10 cellular contexts compared by ENCODE assay signal in the genomic region with DNA sequence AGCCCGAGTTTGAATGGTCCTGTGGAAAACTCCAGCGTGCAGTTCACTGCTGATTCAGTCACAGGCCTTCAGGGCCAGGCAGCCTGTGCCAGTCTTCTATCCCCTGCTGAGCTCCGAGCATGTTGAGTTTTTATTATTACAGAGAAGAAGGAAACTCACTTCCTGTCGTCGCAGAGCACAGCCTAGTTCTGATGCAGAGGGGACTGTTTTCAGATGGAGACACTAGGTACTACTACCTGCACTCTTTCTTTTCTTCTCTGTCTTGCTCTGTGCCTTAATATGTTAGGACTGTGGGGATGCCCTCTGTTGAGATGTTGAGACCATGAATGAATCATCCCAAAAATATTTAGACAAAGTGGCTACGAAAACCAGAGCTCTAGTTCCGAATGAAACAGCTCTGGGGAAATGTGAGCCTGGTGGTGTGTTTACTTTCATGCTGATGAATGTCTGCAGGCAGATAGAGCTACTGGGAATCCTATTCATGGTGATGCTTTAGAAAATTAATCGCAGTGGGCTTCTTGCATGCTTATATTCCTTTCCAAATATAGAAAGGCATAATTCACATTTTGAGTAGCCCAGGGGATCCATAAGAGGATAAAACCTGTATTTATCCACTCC. TPM values are rescaled to one million over a fixed set of nuclear protein-coding genes. Genes with fewer than 3 reads are reported as not detected.
DNase-seq lines count a peak whose midpoint lies in the region; ATAC-seq lines count a peak whose summit lies in the region.
"Had no signal": no experiment of that assay in that cellular context is flagged by ENCODE, and none has a peak within 500 bp of the region (broad histone marks: within the 10 kb centered on the region; RNA-seq: fewer than 3 reads in every experiment).

No MANE protein-coding gene starts in this region.

- H3K4me1 Mint-ChIP-seq in activated T-cell treated with anti-CD3 and anti-CD28 coated beads, Interleukin-2, amount 50 U/mL, for 24 hours (ENCODE audit: low read depth), result peaks cover 31% of the 10 kb centered on the region

- no peak for ATAC-seq in HG02884 (IDR thresholded peaks at IDR 0.05; ENCODE audit: unreplicated experiment)
- no peak for ATAC-seq in HG02981 (IDR thresholded peaks at IDR 0.05; ENCODE audit: unreplicated experiment)
- ATAC-seq: left lobe of liver had no signal

- no peaks in the 10 kb centered on the region for H3K9me3 Mint-ChIP-seq in activated T-cell treated with anti-CD3 and anti-CD28 coated beads, Interleukin-2, amount 50 U/mL, for 24 hours

- H3K4me3 Mint-ChIP-seq in activated T-cell treated with anti-CD3 and anti-CD28 coated beads, Interleukin-2, amount 50 U/mL, for 24 hours, result no peak overlapping the region

- no peaks in the 10 kb centered on the region for H3K27me3 Mint-ChIP-seq in activated T-cell treated with anti-CD3 and anti-CD28 coated beads, Interleukin-2, amount 50 U/mL, for 24 hours

- H3K27ac Mint-ChIP-seq in activated T-cell treated with anti-CD3 and anti-CD28 coated beads, Interleukin-2, amount 50 U/mL, for 24 hours, result peak overlapping the region; percentile 60

- no peak for DNase-seq in activated T-cell treated with anti-CD3 and anti-CD28 coated beads, Interleukin-2, amount 50 U/mL, for 24 hours
- DNase-seq in activated T-cell treated with anti-CD3 and anti-CD28 coated beads for 4 hours (no peak), SK-N-MC (ENCODE audit: low read depth, low spot score) (peak; percentile 42), foreskin melanocyte (peak; percentile 46), OCI-M1 (lab: John Stamatoyannopoulos, UW) (no peak), HT-29 (ENCODE audit: low spot score) (no peak)

- peaks cover 17% of the 10 kb centered on the region; the same call in 1 of the 2 replicates for H3K36me3 ChIP-seq in SK-N-MC (ENCODE audit: insufficient read depth, low read length)

- no peaks in the 10 kb centered on the region for H3K9me3 ChIP-seq in SK-N-MC (ENCODE audit: low read depth, low read length)
- H3K9me3 ChIP-seq: BLaER1 treated with 17β-estradiol and CSF1 and Interleukin-3, amounts not matched to agents 10 nM and 100 nM had no signal

- H3K36me3 Mint-ChIP-seq in activated T-cell treated with anti-CD3 and anti-CD28 coated beads, Interleukin-2, amount 50 U/mL, for 24 hours (ENCODE audit: low read depth), result peaks cover 39% of the 10 kb centered on the region

- peak overlapping the region; percentile 12 for H3K9ac ChIP-seq in SK-N-MC (ENCODE audit: insufficient read length)
- H3K9ac ChIP-seq: BLaER1 treated with 17β-estradiol and CSF1 and Interleukin-3, amounts not matched to agents 10 nM and 100 nM had no signal

- peak overlapping the region; percentile 69 for H3K4me3 ChIP-seq in SK-N-MC
- H3K4me3 ChIP-seq: BLaER1 treated with 17β-estradiol and CSF1 and Interleukin-3, amounts not matched to agents 10 nM and 100 nM had no signal

- peak overlapping the region; percentile 91 for H3K27ac ChIP-seq in SK-N-MC
- H3K27ac ChIP-seq: BLaER1 treated with 17β-estradiol and CSF1 and Interleukin-3, amounts not matched to agents 10 nM and 100 nM had no signal

RNA-seq across cellular contexts. Expression of gene CASP7, which starts 29.6 kb away (rescaled TPM):
- total RNA-seq in HT-29 (2014; rRNA removed; shearing (Covaris generic)), result 22.2 TPM in 2 replicates

RNA-seq across cellular contexts. Expression of gene PLEKHS1, which starts 42.2 kb away (rescaled TPM):
- total RNA-seq in HT-29 (2014; rRNA removed; shearing (Covaris generic)), result 0.55 TPM in 1 of 2 replicates, not detected in the other
- total RNA-seq: left lobe of liver had no signal

RNA-seq across cellular contexts. Expression of gene NRAP, which starts 45.5 kb away (rescaled TPM):
- total RNA-seq in HT-29 (2014; rRNA removed; shearing (Covaris generic)), result not detected in 2 replicates

Comparison
In these comparisons a context has a peak if more than half of its experiments do, and no peak if none do; other contexts are left out.
1. DNase-seq: peak in SK-N-MC (single experiment) and foreskin melanocyte (single experiment); none in activated T-cell treated with anti-CD3 and anti-CD28 coated beads, Interleukin-2, amount 50 U/mL, for 24 hours (single experiment), activated T-cell treated with anti-CD3 and anti-CD28 coated beads for 4 hours (single experiment), OCI-M1 (single experiment) and HT-29 (single experiment).